Comparison of ENCODE assay signal across 20 cellular contexts in the genomic region with DNA sequence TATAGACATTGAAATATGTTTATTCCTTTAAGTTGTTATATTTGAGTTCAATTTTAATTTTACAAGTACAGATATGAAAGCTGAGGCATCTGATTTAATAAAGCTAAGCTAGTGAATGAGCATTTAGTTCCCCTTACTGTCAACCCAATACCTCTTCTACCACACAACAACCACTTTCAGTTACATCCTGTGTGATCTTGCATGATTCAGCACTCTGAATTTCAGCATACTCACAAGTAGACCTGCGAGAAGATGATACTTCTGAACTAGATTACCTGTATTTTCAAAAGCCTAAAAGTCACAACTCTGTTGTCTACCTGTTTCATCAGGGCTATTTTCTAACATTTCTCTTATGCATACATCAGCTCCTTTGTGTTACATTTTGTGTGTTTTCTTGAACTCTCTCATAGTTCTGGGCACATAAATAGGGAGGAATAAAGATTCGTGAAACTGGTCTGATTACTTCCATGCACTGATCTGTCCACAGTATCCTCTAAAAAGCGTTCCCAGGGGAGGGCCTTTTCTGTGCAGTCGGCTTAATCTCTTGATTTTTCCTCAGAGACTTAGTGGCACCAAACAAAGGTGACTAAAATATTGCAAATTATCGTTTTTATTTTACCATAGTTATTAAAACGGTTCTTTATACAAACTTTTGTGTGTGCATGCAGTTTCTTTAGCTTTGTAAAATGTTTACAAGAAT.
DNase-seq lines count a peak whose midpoint lies in the region; ATAC-seq and TF ChIP-seq lines count a peak whose summit lies in the region.
"Had no signal": no experiment of that assay in that cellular context is flagged by ENCODE, and none has a peak within 500 bp of the region (broad histone marks: within the 10 kb centered on the region; RNA-seq: fewer than 3 reads in every experiment).

No MANE protein-coding gene starts in this region.

- no peaks in the 10 kb centered on the region for H3K79me2 ChIP-seq in GM23338 (replicated peaks; ENCODE audit: insufficient read depth)

- no peaks in the 10 kb centered on the region for H3K4me1 ChIP-seq in GM23338 (ENCODE audit: insufficient read depth)
- H3K4me1 ChIP-seq in right cardiac atrium (ENCODE audit: control insufficient read depth, insufficient read depth, low read length): no peaks in the 10 kb centered on the region
- no peaks in the 10 kb centered on the region for H3K4me1 ChIP-seq in heart left ventricle
- no peaks in the 10 kb centered on the region for H3K4me1 ChIP-seq in Caco-2
- H3K4me1 ChIP-seq: esophagus muscularis mucosa, thyroid gland had no signal

- no peaks in the 10 kb centered on the region for H3K27me3 Mint-ChIP-seq in GM23338 (ENCODE audit: insufficient read depth, low read depth, poor library complexity)
- no peaks in the 10 kb centered on the region for H3K27me3 Mint-ChIP-seq in Caco-2 (ENCODE audit: insufficient read depth, unreplicated experiment)

- H3K4me3 Mint-ChIP-seq in GM23338: no peak overlapping the region
- no peak overlapping the region for H3K4me3 Mint-ChIP-seq in Caco-2 (ENCODE audit: unreplicated experiment)
- H3K4me3 Mint-ChIP-seq: HFFc6 had no signal

- no peak overlapping the region for H3K4me2 ChIP-seq in GM23338

- no peak overlapping the region for H3K4me3 ChIP-seq in GM23338
- no peak overlapping the region for H3K4me3 ChIP-seq in right cardiac atrium (ENCODE audit: low read length)
- no peak overlapping the region for H3K4me3 ChIP-seq in heart left ventricle
- no peak overlapping the region for H3K4me3 ChIP-seq in Caco-2 (ENCODE audit: low read depth, low read length)
- H3K4me3 ChIP-seq: esophagus muscularis mucosa, thyroid gland had no signal

- H3K36me3 Mint-ChIP-seq in GM23338 (ENCODE audit: low read depth) (no peaks in the 10 kb centered on the region; the same call in 2 of the 3 replicates), Caco-2 (ENCODE audit: insufficient read depth, unreplicated experiment) (no peaks in the 10 kb centered on the region)

- CTCF ChIA-PET in Caco-2 (lab: Charles Lee): no interaction called here

- TF ChIP-seq CTCF in GM23338 (conservative IDR thresholded peaks at IDR 0.05; ENCODE audit: low read depth in 2 of 2) (no peak), heart left ventricle (IDR thresholded peaks at IDR 0.05) (no peak), Caco-2 (IDR thresholded peaks at IDR 0.05; ENCODE audit: insufficient read depth in 1 of 2, low read depth in 1 of 2, low read length in 1 of 2, severe bottlenecking in 1 of 2, unreplicated experiment in 1 of 2) (no peak)

- 0 out of 2 replicates have a peak, but pooled peaks cover 3% of the 10 kb centered on the region for H3K9me2 ChIP-seq in GM23338 (ENCODE audit: insufficient read depth)

- H2AFZ ChIP-seq in GM23338: peak overlapping the region; percentile 83

- ATAC-seq in GM23338: no peak
- no peak for ATAC-seq in right cardiac atrium
- ATAC-seq in heart left ventricle: no peak

- H3K4me1 Mint-ChIP-seq in GM23338 (peaks cover 2% of the 10 kb centered on the region; the same call in 2 of the 3 replicates), Caco-2 (ENCODE audit: low read depth, unreplicated experiment) (no peaks in the 10 kb centered on the region)

- 60% methylated on average over 6 of the region's 6 CpGs for WGBS in right cardiac atrium
- WGBS in heart left ventricle, 4 donors: 59 to 66% (median 62%) methylated on average over 6 of the region's 6 CpGs

- no TSS peak for BruUV-seq in Caco-2 (replicated peaks; lab: Mats Ljungman, UMichigan)

- no peaks in the 10 kb centered on the region for H3K27me3 ChIP-seq in GM23338 (ENCODE audit: insufficient read depth)
- no peaks in the 10 kb centered on the region for H3K27me3 ChIP-seq in right cardiac atrium (ENCODE audit: control insufficient read depth, insufficient read depth)
- no peaks in the 10 kb centered on the region for H3K27me3 ChIP-seq in heart left ventricle
- H3K27me3 ChIP-seq in Caco-2 (replicated peaks; ENCODE audit: control insufficient read depth, insufficient read depth, low read length): no peaks in the 10 kb centered on the region
- H3K27me3 ChIP-seq: esophagus muscularis mucosa, thyroid gland had no signal

- H3K27ac ChIP-seq in GM23338 (ENCODE audit: low read depth) (no peak overlapping the region), right cardiac atrium (ENCODE audit: low read length) (no peak overlapping the region), heart left ventricle (no peak overlapping the region)
- H3K27ac ChIP-seq: esophagus muscularis mucosa, HL-60, thyroid gland had no signal

- peak overlapping the region; percentile 77; the same call in 1 of the 2 replicates for H3K27ac Mint-ChIP-seq in GM23338
- no peak overlapping the region for H3K27ac Mint-ChIP-seq in Caco-2 (ENCODE audit: unreplicated experiment)
- H3K27ac Mint-ChIP-seq: HFFc6 had no signal

- H3K9me3 ChIP-seq in right cardiac atrium (ENCODE audit: control insufficient read depth, low read length): no peaks in the 10 kb centered on the region
- H3K9me3 ChIP-seq in heart left ventricle: peaks cover 0 to 14% (median 0%) of the 10 kb centered on the region in 12 donors
- no peaks in the 10 kb centered on the region for H3K9me3 ChIP-seq in Caco-2
- H3K9me3 ChIP-seq: esophagus muscularis mucosa, thyroid gland had no signal

- DNase-seq in A172 (ENCODE audit: low spot score) (peak; percentile 29), GM23338 (ENCODE audit: low spot score) (no peak), NCI-H82 (lab: John Stamatoyannopoulos, UW) (peak; percentile 78), astrocyte of the hippocampus (ENCODE audit: low read depth, low spot score) (peak; percentile 1), right cardiac atrium (no peak), dedifferentiated amniotic fluid mesenchymal stem cell (ENCODE audit: extremely low spot score) (no peak), heart left ventricle (no peak), Caco-2 (no peak)
- DNase-seq: anterior cingulate cortex; cortex of kidney; DMS153; head of caudate nucleus; HFFc6; Karpas-422; kidney glomerular epithelial cell; NCI-H2029; stimulated activated CD4-positive, alpha-beta T cell treated with anti-CD3 and anti-CD28 coated beads, Interleukin-4, amount 100 ng/mL, for 4 hours; thyroid gland had no signal

- H3K36me3 ChIP-seq in GM23338 (ENCODE audit: insufficient read depth) (no peaks in the 10 kb centered on the region), heart left ventricle (no peaks in the 10 kb centered on the region), Caco-2 (ENCODE audit: control insufficient read depth, insufficient read depth, low read length) (no peaks in the 10 kb centered on the region)
- H3K36me3 ChIP-seq: esophagus muscularis mucosa, thyroid gland had no signal

- intact Hi-C loops in right cardiac atrium (cut with DNase I): no loop called here
- intact Hi-C loops in heart left ventricle (cut with DNase I): no loop called here
- intact Hi-C loops in Caco-2 (cut with micrococcal nuclease; ENCODE audit: unreplicated experiment): no loop called here

- no peaks in the 10 kb centered on the region for H3K9me3 Mint-ChIP-seq in GM23338
- no peaks in the 10 kb centered on the region for H3K9me3 Mint-ChIP-seq in Caco-2 (ENCODE audit: unreplicated experiment)

- no peak for TF ChIP-seq POLR2A in heart left ventricle (IDR thresholded peaks at IDR 0.05)

- POLR2A ChIA-PET in Caco-2 (lab: Charles Lee): no interaction called here

- H3F3A ChIP-seq in GM23338 (replicated peaks; ENCODE audit: low read depth): no peaks in the 10 kb centered on the region

- no peaks in the 10 kb centered on the region for H4K20me1 ChIP-seq in GM23338 (replicated peaks; ENCODE audit: insufficient read depth)

TF ChIP-seq in GM23338, 12 proteins besides CTCF, POLR2A, EP300 and RAD21 (continues in another document):
- no peak for TF ChIP-seq ZNF114 (CRISPR knock-in tag; IDR thresholded peaks at IDR 0.05)
- no peak for TF ChIP-seq REST (IDR thresholded peaks at IDR 0.05; ENCODE audit: unreplicated experiment)

Comparison
In these comparisons a context has a peak if more than half of its experiments do, and no peak if none do; other contexts are left out.
1. DNase-seq: peak in A172 (single experiment), NCI-H82 (single experiment) and astrocyte of the hippocampus (single experiment); none in GM23338 (single experiment), right cardiac atrium (0 of 3), dedifferentiated amniotic fluid mesenchymal stem cell (single experiment), heart left ventricle (0 of 5) and Caco-2 (0 of 2).